28 cellular contexts compared by ENCODE assay signal in the genomic region with DNA sequence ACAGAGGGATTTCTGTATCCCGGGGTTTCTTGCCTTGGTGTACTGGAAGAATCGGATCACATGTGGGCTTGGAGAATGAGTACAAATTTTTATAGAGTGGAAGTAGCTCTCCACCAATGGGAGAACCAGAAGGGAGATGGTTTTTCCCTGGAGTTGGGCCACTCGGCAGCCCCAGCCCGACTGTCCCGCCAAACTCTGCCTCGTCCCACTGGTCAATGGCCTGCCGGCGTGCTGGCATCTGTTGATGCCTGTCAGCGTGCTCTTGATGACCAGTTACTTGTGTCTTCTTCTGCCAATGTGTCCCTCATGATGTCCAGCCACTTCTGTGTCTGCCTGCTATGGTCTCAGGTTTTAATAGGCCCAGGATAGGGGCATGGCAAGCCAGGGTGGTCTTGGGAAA.
"Had no signal": no experiment of that assay in that cellular context is flagged by ENCODE, and none has a peak within 500 bp of the region (broad histone marks: within the 10 kb centered on the region; RNA-seq: fewer than 3 reads in every experiment).

No MANE protein-coding gene starts in this region.

- ATAC-seq: stimulated activated effector memory CD8-positive, alpha-beta T cell treated with anti-CD3 and anti-CD28 coated beads, Interleukin-12 subunit alpha, Interleukin-12 subunit beta, amount 100 ng/mL, for 72 hours; stimulated activated memory B cell treated with anti-CD40 and anti-IgM and Interleukin-4, amounts not matched to agents 10 μg/mL and 1 μg/mL and 100 μg/mL, for 72 hours; stimulated activated naive B cell treated with anti-CD40 and anti-IgM and Interleukin-4, amounts not matched to agents 10 μg/mL and 1 μg/mL and 100 μg/mL, for 72 hours; stimulated activated naive CD8-positive, alpha-beta T cell treated with anti-CD3 and anti-CD28 coated beads, Interleukin-15, amount 100 ng/mL, for 72 hours; stimulated activated naive CD8-positive, alpha-beta T cell treated with anti-CD3 and anti-CD28 coated beads, Interleukin-15, Interleukin-2, amounts not matched to agents 100 U/mL and 50 U/mL, for 24 hours; upper lobe of right lung had no signal

- H3K27me3 Mint-ChIP-seq: stimulated activated memory B cell treated with anti-CD40 and anti-IgM and Interleukin-4, amounts not matched to agents 10 μg/mL and 1 μg/mL and 100 μg/mL, for 72 hours; stimulated activated naive B cell treated with anti-CD40 and anti-IgM and Interleukin-4, amounts not matched to agents 10 μg/mL and 1 μg/mL and 100 μg/mL, for 72 hours; stimulated activated naive CD8-positive, alpha-beta T cell treated with anti-CD3 and anti-CD28 coated beads, Interleukin-15, amount 100 ng/mL, for 72 hours; stimulated activated naive CD8-positive, alpha-beta T cell treated with anti-CD3 and anti-CD28 coated beads, Interleukin-15, Interleukin-2, amounts not matched to agents 100 ng/mL and 50 ng/mL, for 24 hours; type B pancreatic cell had no signal

- H3K9me3 Mint-ChIP-seq: stimulated activated effector memory CD8-positive, alpha-beta T cell treated with anti-CD3 and anti-CD28 coated beads, Interleukin-12 subunit alpha, Interleukin-12 subunit beta, amount 100 ng/mL, for 72 hours; stimulated activated memory B cell treated with anti-CD40 and anti-IgM and Interleukin-4, amounts not matched to agents 10 μg/mL and 1 μg/mL and 100 μg/mL, for 72 hours; stimulated activated naive B cell treated with anti-CD40 and anti-IgM and Interleukin-4, amounts not matched to agents 10 μg/mL and 1 μg/mL and 100 μg/mL, for 72 hours; stimulated activated naive CD8-positive, alpha-beta T cell treated with anti-CD3 and anti-CD28 coated beads, Interleukin-15, amount 100 ng/mL, for 72 hours; stimulated activated naive CD8-positive, alpha-beta T cell treated with anti-CD3 and anti-CD28 coated beads, Interleukin-15, Interleukin-2, amounts not matched to agents 100 ng/mL and 50 ng/mL, for 24 hours; type B pancreatic cell had no signal

- H3K36me3 ChIP-seq: suprapubic skin, thoracic aorta, thyroid gland, tibial artery, transverse colon, upper lobe of left lung, upper lobe of right lung, uterus, vagina had no signal

- H3K27me3 ChIP-seq: stomach, suprapubic skin, testis, thyroid gland, tibial artery, tibial nerve, transverse colon, upper lobe of left lung, upper lobe of right lung, uterus, vagina had no signal

- H3K27ac ChIP-seq: stomach, suprapubic skin, testis, thoracic aorta, thyroid gland, tibial artery, tibial nerve, transverse colon, upper lobe of left lung, upper lobe of right lung, uterus, vagina had no signal

- H3K4me1 ChIP-seq: stomach, suprapubic skin, testis, thyroid gland, tibial artery, tibial nerve, transverse colon, upper lobe of left lung, upper lobe of right lung, uterus, vagina had no signal

- H3K4me3 ChIP-seq: stomach, suprapubic skin, testis, thoracic aorta, thyroid gland, tibial artery, tibial nerve, transverse colon, upper lobe of left lung, upper lobe of right lung, uterus, vagina had no signal

- H3K9me3 ChIP-seq: stomach, suprapubic skin, testis, thoracic aorta, thyroid gland, tibial artery, transverse colon, upper lobe of left lung, upper lobe of right lung, uterus, vagina had no signal

- H3K4me1 Mint-ChIP-seq: stimulated activated effector memory CD8-positive, alpha-beta T cell treated with anti-CD3 and anti-CD28 coated beads, Interleukin-12 subunit alpha, Interleukin-12 subunit beta, amount 100 ng/mL, for 72 hours; stimulated activated naive CD8-positive, alpha-beta T cell treated with anti-CD3 and anti-CD28 coated beads, Interleukin-15, amount 100 ng/mL, for 72 hours had no signal

- H3K36me3 Mint-ChIP-seq: stimulated activated effector memory CD8-positive, alpha-beta T cell treated with anti-CD3 and anti-CD28 coated beads, Interleukin-12 subunit alpha, Interleukin-12 subunit beta, amount 100 ng/mL, for 72 hours; stimulated activated memory B cell treated with anti-CD40 and anti-IgM and Interleukin-4, amounts not matched to agents 10 μg/mL and 1 μg/mL and 100 μg/mL, for 72 hours; stimulated activated naive B cell treated with anti-CD40 and anti-IgM and Interleukin-4, amounts not matched to agents 10 μg/mL and 1 μg/mL and 100 μg/mL, for 72 hours had no signal

- DNase-seq: stimulated activated CD4-positive, alpha-beta T cell treated with anti-CD3 and anti-CD28 coated beads, Interleukin-2, amount 100 ng/mL, for 48 hours; stimulated activated CD4-positive, alpha-beta T cell treated with anti-CD3 and anti-CD28 coated beads, Interleukin-4, amount 100 ng/mL, for 1 hour; stimulated activated CD4-positive, alpha-beta T cell treated with anti-CD3 and anti-CD28 coated beads, Interleukin-4, amount 100 ng/mL, for 24 hours; stimulated activated CD4-positive, alpha-beta T cell treated with anti-CD3 and anti-CD28 coated beads, Interleukin-4, amount 100 ng/mL, for 4 hours; stimulated activated CD8-positive, alpha-beta memory T cell treated with anti-CD3 and anti-CD28 coated beads, Interleukin-4, amount 100 ng/mL, for 48 hours; stimulated activated naive B cell treated with anti-CD40 and anti-IgM and Interleukin-4, amounts not matched to agents 10 μg/mL and 1 μg/mL and 100 μg/mL, for 72 hours; stimulated activated naive CD4-positive, alpha-beta T cell; stimulated activated naive CD4-positive, alpha-beta T cell treated with Interleukin-2 at 50 U/mL for 16 hours; stimulated activated naive CD8-positive, alpha-beta T cell treated with anti-CD3 and anti-CD28 coated beads, Interleukin-15, amount 100 ng/mL, for 72 hours; stimulated activated naive CD8-positive, alpha-beta T cell treated with anti-CD3 and anti-CD28 coated beads, Interleukin-15, Interleukin-2, amounts not matched to agents 100 U/mL and 50 U/mL, for 24 hours; stomach; substantia nigra; testis; thyroid gland; tibial artery; transverse colon; trophoblast cell; upper lobe of right lung; uterus had no signal

- H3K27ac Mint-ChIP-seq: stimulated activated effector memory CD8-positive, alpha-beta T cell treated with anti-CD3 and anti-CD28 coated beads, Interleukin-12 subunit alpha, Interleukin-12 subunit beta, amount 100 ng/mL, for 72 hours; stimulated activated memory B cell treated with anti-CD40 and anti-IgM and Interleukin-4, amounts not matched to agents 10 μg/mL and 1 μg/mL and 100 μg/mL, for 72 hours; stimulated activated naive B cell treated with anti-CD40 and anti-IgM and Interleukin-4, amounts not matched to agents 10 μg/mL and 1 μg/mL and 100 μg/mL, for 72 hours; stimulated activated naive CD8-positive, alpha-beta T cell treated with anti-CD3 and anti-CD28 coated beads, Interleukin-15, amount 100 ng/mL, for 72 hours; stimulated activated naive CD8-positive, alpha-beta T cell treated with anti-CD3 and anti-CD28 coated beads, Interleukin-15, Interleukin-2, amounts not matched to agents 100 ng/mL and 50 ng/mL, for 24 hours; type B pancreatic cell had no signal

- H3K4me3 Mint-ChIP-seq: stimulated activated effector memory CD8-positive, alpha-beta T cell treated with anti-CD3 and anti-CD28 coated beads, Interleukin-12 subunit alpha, Interleukin-12 subunit beta, amount 100 ng/mL, for 72 hours; stimulated activated memory B cell treated with anti-CD40 and anti-IgM and Interleukin-4, amounts not matched to agents 10 μg/mL and 1 μg/mL and 100 μg/mL, for 72 hours; stimulated activated naive B cell treated with anti-CD40 and anti-IgM and Interleukin-4, amounts not matched to agents 10 μg/mL and 1 μg/mL and 100 μg/mL, for 72 hours; stimulated activated naive CD8-positive, alpha-beta T cell treated with anti-CD3 and anti-CD28 coated beads, Interleukin-15, amount 100 ng/mL, for 72 hours; stimulated activated naive CD8-positive, alpha-beta T cell treated with anti-CD3 and anti-CD28 coated beads, Interleukin-15, Interleukin-2, amounts not matched to agents 100 ng/mL and 50 ng/mL, for 24 hours; type B pancreatic cell had no signal
